In the genomic region with DNA sequence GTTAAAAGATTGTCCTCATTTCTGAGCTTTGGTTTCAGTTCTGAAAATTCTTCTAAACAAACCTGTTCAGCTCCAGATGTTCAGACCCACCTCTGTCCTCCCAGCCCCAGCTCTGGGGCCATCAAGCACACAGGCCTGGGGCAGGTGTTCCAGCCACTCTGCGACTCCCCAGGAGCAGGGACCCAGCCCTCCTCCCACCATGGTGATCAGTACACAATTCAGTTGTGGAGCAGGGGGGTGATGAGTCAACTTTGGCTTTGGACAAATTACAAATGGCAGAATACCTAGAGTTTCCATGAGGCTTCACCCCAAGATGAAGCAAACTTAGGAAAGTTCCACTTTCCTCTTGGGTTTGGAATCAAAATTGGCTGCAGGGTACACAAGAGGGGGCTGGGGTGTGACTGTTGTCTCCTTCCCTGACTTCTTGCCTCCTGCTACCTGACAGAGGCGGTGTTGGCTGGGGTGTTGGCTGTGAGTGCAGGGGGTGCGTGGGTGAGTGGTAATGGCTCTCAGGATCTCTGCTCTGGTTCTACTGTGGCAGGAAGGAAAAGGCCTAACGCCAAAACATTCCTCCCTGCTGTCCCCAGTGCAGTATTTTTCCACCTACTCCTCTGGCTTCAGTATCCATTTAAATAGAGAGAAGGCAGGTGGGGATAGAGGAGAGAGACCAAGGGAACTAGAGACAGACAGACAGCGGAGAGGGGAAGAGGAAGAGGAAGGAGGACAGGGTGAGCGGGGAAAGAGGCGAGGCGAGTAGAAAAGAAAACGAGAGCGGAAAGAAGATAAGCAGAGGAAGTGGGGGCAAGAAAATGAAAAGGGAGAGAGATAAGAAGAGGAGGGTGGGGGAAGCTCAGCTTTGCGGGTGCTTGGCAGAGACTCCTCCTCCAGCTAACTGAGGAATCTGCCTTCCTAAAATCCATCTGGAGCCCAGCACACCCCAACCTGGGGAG, we compare ENCODE assay signal across 19 cellular contexts. TPM values are rescaled to one million over a fixed set of nuclear protein-coding genes. Genes with fewer than 3 reads are reported as not detected.
DNase-seq lines count a peak whose midpoint lies in the region; ATAC-seq and TF ChIP-seq lines count a peak whose summit lies in the region.
"Had no signal": no experiment of that assay in that cellular context is flagged by ENCODE, and none has a peak within 500 bp of the region (broad histone marks: within the 10 kb centered on the region; RNA-seq: fewer than 3 reads in every experiment).

No MANE protein-coding gene starts in this region.

- peaks cover 55% of the 10 kb centered on the region for H3K4me1 Mint-ChIP-seq in WTC11

- ATAC-seq in WTC11 (no peak), GM21515 (IDR thresholded peaks at IDR 0.05; ENCODE audit: unreplicated experiment) (no peak), GM21529 (IDR thresholded peaks at IDR 0.05; ENCODE audit: unreplicated experiment) (no peak), HG02885 (IDR thresholded peaks at IDR 0.05; ENCODE audit: poor library complexity, unreplicated experiment) (no peak)

- H3K9me3 Mint-ChIP-seq in WTC11: no peaks in the 10 kb centered on the region

- DNase-seq in G401 (ENCODE audit: low spot score) (peak; percentile 83), WTC11 (ENCODE audit: low spot score) (no peak), medulla oblongata (ENCODE audit: extremely low spot score) (no peak)
- DNase-seq: activated CD4-positive, CD25-positive, alpha-beta regulatory T cell; activated CD8-positive, alpha-beta memory T cell treated with anti-CD3 and anti-CD28 coated beads, Interleukin-2, amount 50 U/mL, for 48 hours; HCEC 1CT; IMR-90; islet precursor cell; NCI-H1436; NCI-H226; spleen; stimulated activated naive CD4-positive, alpha-beta T cell treated with Interleukin-2 at 50 U/mL for 16 hours had no signal

- peaks cover 83% of the 10 kb centered on the region for H3K4me1 ChIP-seq in BLaER1
- peaks cover 50% of the 10 kb centered on the region for H3K4me1 ChIP-seq in iPS-18a (ENCODE audit: control insufficient read depth, low read depth, low read length)

- H3K4me3 Mint-ChIP-seq in WTC11: peak overlapping the region; percentile 20; the same call in 1 of the 2 replicates

- no peaks in the 10 kb centered on the region for H3K36me3 ChIP-seq in BLaER1
- H3K36me3 ChIP-seq in iPS-18a (ENCODE audit: control insufficient read depth, low read depth, low read length): no peaks in the 10 kb centered on the region
- H3K36me3 ChIP-seq: spleen had no signal

- peaks cover 93% of the 10 kb centered on the region for H3K27me3 Mint-ChIP-seq in WTC11 (ENCODE audit: low read depth)

- H3K27me3 ChIP-seq in BLaER1 (no peaks in the 10 kb centered on the region), iPS-18a (ENCODE audit: control insufficient read depth, insufficient read depth, low read length) (peaks cover 52% of the 10 kb centered on the region)

- H3K9ac ChIP-seq in BLaER1 (peak overlapping the region; percentile 39; the same call in 1 of the 2 replicates), iPS-18a (ENCODE audit: low read length) (peak overlapping the region; percentile 43)

- POLR2A ChIA-PET in WTC11 (lab: Charles Lee): no interaction called here

- H4K20me1 ChIP-seq in BLaER1: no peaks in the 10 kb centered on the region

- no peaks in the 10 kb centered on the region for H3K36me3 Mint-ChIP-seq in WTC11

- CTCF ChIA-PET in WTC11 (lab: Charles Lee): interaction anchor here (1.1 to 3.9 kb wide), 10 partner anchors 9 to 140 kb away, joined by 3 to 13 read pairs (median 4); no protein-coding TSS in a partner anchor

- peak overlapping the region; percentile 4; the same call in 1 of the 2 replicates for H3K4me3 ChIP-seq in BLaER1
- no peak overlapping the region for H3K4me3 ChIP-seq in iPS-18a (ENCODE audit: low read length)
- H3K4me3 ChIP-seq: spleen had no signal

- peak overlapping the region; percentile 93 for H3K4me2 ChIP-seq in BLaER1

- no peak for TF ChIP-seq CTCF in WTC11 (IDR thresholded peaks at IDR 0.05)

- H3K27ac ChIP-seq in BLaER1 (peak overlapping the region; percentile 81), iPS-18a (ENCODE audit: low read length) (no peak overlapping the region)

- no peak overlapping the region for H3K27ac Mint-ChIP-seq in WTC11

- H3K9me3 ChIP-seq in BLaER1 (no peaks in the 10 kb centered on the region), iPS-18a (ENCODE audit: control insufficient read depth, low read depth, low read length) (no peaks in the 10 kb centered on the region)
- H3K9me3 ChIP-seq: spleen had no signal

- in situ Hi-C loops in G401 (cut with HindIII; ENCODE audit: low sequenced_read_pairs): no loop called here

TF ChIP-seq in WTC11, 78 proteins besides CTCF, POLR2A, EP300 and RAD21:
- no peak for TF ChIP-seq EMX1 (CRISPR knock-in tag; IDR thresholded peaks at IDR 0.05)
- TF ChIP-seq FOXJ3 (CRISPR knock-in tag; IDR thresholded peaks at IDR 0.05; ENCODE audit: borderline replicate concordance): no peak
- TF ChIP-seq, protein P1, sequence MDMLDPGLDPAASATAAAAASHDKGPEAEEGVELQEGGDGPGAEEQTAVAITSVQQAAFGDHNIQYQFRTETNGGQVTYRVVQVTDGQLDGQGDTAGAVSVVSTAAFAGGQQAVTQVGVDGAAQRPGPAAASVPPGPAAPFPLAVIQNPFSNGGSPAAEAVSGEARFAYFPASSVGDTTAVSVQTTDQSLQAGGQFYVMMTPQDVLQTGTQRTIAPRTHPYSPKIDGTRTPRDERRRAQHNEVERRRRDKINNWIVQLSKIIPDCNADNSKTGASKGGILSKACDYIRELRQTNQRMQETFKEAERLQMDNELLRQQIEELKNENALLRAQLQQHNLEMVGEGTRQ (CRISPR knock-in tag; IDR thresholded peaks at IDR 0.05): no peak
- TF ChIP-seq, protein P2, sequence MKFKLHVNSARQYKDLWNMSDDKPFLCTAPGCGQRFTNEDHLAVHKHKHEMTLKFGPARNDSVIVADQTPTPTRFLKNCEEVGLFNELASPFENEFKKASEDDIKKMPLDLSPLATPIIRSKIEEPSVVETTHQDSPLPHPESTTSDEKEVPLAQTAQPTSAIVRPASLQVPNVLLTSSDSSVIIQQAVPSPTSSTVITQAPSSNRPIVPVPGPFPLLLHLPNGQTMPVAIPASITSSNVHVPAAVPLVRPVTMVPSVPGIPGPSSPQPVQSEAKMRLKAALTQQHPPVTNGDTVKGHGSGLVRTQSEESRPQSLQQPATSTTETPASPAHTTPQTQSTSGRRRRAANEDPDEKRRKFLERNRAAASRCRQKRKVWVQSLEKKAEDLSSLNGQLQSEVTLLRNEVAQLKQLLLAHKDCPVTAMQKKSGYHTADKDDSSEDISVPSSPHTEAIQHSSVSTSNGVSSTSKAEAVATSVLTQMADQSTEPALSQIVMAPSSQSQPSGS (CRISPR knock-in tag; IDR thresholded peaks at IDR 0.05; ENCODE audit: borderline replicate concordance, low read depth): no peak
- TF ChIP-seq, protein P3, sequence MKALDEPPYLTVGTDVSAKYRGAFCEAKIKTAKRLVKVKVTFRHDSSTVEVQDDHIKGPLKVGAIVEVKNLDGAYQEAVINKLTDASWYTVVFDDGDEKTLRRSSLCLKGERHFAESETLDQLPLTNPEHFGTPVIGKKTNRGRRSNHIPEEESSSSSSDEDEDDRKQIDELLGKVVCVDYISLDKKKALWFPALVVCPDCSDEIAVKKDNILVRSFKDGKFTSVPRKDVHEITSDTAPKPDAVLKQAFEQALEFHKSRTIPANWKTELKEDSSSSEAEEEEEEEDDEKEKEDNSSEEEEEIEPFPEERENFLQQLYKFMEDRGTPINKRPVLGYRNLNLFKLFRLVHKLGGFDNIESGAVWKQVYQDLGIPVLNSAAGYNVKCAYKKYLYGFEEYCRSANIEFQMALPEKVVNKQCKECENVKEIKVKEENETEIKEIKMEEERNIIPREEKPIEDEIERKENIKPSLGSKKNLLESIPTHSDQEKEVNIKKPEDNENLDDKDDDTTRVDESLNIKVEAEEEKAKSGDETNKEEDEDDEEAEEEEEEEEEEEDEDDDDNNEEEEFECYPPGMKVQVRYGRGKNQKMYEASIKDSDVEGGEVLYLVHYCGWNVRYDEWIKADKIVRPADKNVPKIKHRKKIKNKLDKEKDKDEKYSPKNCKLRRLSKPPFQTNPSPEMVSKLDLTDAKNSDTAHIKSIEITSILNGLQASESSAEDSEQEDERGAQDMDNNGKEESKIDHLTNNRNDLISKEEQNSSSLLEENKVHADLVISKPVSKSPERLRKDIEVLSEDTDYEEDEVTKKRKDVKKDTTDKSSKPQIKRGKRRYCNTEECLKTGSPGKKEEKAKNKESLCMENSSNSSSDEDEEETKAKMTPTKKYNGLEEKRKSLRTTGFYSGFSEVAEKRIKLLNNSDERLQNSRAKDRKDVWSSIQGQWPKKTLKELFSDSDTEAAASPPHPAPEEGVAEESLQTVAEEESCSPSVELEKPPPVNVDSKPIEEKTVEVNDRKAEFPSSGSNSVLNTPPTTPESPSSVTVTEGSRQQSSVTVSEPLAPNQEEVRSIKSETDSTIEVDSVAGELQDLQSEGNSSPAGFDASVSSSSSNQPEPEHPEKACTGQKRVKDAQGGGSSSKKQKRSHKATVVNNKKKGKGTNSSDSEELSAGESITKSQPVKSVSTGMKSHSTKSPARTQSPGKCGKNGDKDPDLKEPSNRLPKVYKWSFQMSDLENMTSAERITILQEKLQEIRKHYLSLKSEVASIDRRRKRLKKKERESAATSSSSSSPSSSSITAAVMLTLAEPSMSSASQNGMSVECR (CRISPR knock-in tag; IDR thresholded peaks at IDR 0.05; ENCODE audit: borderline replicate concordance): no peak
- no peak for TF ChIP-seq MXD4 (CRISPR knock-in tag; IDR thresholded peaks at IDR 0.05; ENCODE audit: borderline replicate concordance)
- TF ChIP-seq, protein P4, sequence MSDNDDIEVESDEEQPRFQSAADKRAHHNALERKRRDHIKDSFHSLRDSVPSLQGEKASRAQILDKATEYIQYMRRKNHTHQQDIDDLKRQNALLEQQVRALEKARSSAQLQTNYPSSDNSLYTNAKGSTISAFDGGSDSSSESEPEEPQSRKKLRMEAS (CRISPR knock-in tag; IDR thresholded peaks at IDR 0.05): no peak
- TF ChIP-seq NFYB (CRISPR knock-in tag; conservative IDR thresholded peaks at IDR 0.05; ENCODE audit: low read depth): no peak
- TF ChIP-seq ZNF219 (CRISPR knock-in tag; IDR thresholded peaks at IDR 0.05; ENCODE audit: borderline replicate concordance): no peak
- TF ChIP-seq ZNF396 (CRISPR knock-in tag; IDR thresholded peaks at IDR 0.05; ENCODE audit: borderline replicate concordance): no peak
- TF ChIP-seq SOX15 (CRISPR knock-in tag; IDR thresholded peaks at IDR 0.05): no peak
- TF ChIP-seq IRF2 (CRISPR knock-in tag; IDR thresholded peaks at IDR 0.05; ENCODE audit: borderline replicate concordance, low read depth): no peak

RNA-seq across cellular contexts. Expression of a gene that starts 20.6 kb away (rescaled TPM):
- 0.12 and 0.44 TPM in 2 replicates for total RNA-seq in G401 (2014; rRNA removed; shearing (Covaris generic))
- 3.2 to 5.3 TPM (median 3.4 TPM) in 3 replicates for total RNA-seq in WTC11 (2021)
- total RNA-seq: glomerular endothelial cell, IMR-90, OCI-LY7 had no signal
